Comparison of ENCODE assay signal across 35 cellular contexts in genomic region chr4:18185491-18185890, GRCh38.
"Had no signal": no experiment of that assay in that cellular context is flagged by ENCODE, and none has a peak within 500 bp of the region (broad histone marks: within the 10 kb centered on the region; RNA-seq: fewer than 3 reads in every experiment).

No MANE protein-coding gene starts in this region.

- H3K9me3 ChIP-seq: ascending aorta, breast epithelium, colonic mucosa, esophagus squamous epithelium, gastroesophageal sphincter, heart right ventricle had no signal

- H3K4me2 ChIP-seq: hepatocyte had no signal

- H3K4me1 ChIP-seq: ascending aorta, breast epithelium, colonic mucosa, esophagus squamous epithelium, gastroesophageal sphincter, heart right ventricle had no signal

- H3K36me3 ChIP-seq: ascending aorta, breast epithelium, cardiac muscle cell, colonic mucosa, esophagus squamous epithelium, gastroesophageal sphincter, heart right ventricle, WERI-Rb-1 had no signal

- H3K36me3 Mint-ChIP-seq: activated CD4-positive, alpha-beta memory T cell treated with anti-CD3 and anti-CD28 coated beads for 36 hours; activated CD8-positive, alpha-beta memory T cell treated with anti-CD3 and anti-CD28 coated beads, Interleukin-2, amount 10 ng/mL, durations not matched to agents 7 days and 5 days; activated naive CD4-positive, alpha-beta T cell treated with anti-CD3 and anti-CD28 coated beads, Interleukin-2, amount 10 ng/mL, durations not matched to agents 7 days and 5 days; activated naive CD4-positive, alpha-beta T cell treated with anti-CD3 and anti-CD28 coated beads, Interleukin-2, amount 50 U/mL, for 72 hours; activated naive CD8-positive, alpha-beta T cell treated with anti-CD3 and anti-CD28 coated beads, Interleukin-2, amount 10 ng/mL, durations not matched to agents 7 days and 5 days; brain had no signal

- H3K27ac Mint-ChIP-seq: activated B cell treated with CpG ODN at 0.5 μM for 24 hours; activated CD4-positive, alpha-beta memory T cell treated with anti-CD3 and anti-CD28 coated beads for 36 hours; activated CD4-positive, alpha-beta T cell treated with anti-CD3 and anti-CD28 coated beads, Interleukin-2, amount 10 ng/mL, durations not matched to agents 24 days and 14 days; activated CD8-positive, alpha-beta memory T cell treated with anti-CD3 and anti-CD28 coated beads, Interleukin-2, amount 10 ng/mL, durations not matched to agents 7 days and 5 days; activated CD8-positive, alpha-beta T cell treated with anti-CD3 and anti-CD28 coated beads, Interleukin-2, amount 10 ng/mL, durations not matched to agents 7 days and 5 days; activated naive CD4-positive, alpha-beta T cell treated with anti-CD3 and anti-CD28 coated beads, Interleukin-2, amount 10 ng/mL, durations not matched to agents 7 days and 5 days; activated naive CD4-positive, alpha-beta T cell treated with anti-CD3 and anti-CD28 coated beads, Interleukin-2, amount 50 U/mL, for 72 hours; activated naive CD8-positive, alpha-beta T cell treated with anti-CD3 and anti-CD28 coated beads, Interleukin-2, amount 10 ng/mL, durations not matched to agents 7 days and 5 days; activated T-helper 1 cell treated with anti-CD3 and anti-CD28 coated beads, Interleukin-12 subunit alpha, Interleukin-12 subunit beta, Interleukin-2, Interleukin-4 antibody, amounts not matched to agents 30 ng/mL and 10 ng/mL and 1 ng/mL, durations not matched to agents 14 hours and 24 hours and 36 hours; activated T-helper 2 cell treated with anti-CD3 and anti-CD28 coated beads, Interferon-gamma antibody, Interleukin-2, Interleukin-4, amounts not matched to agents 10 μg/mL and 5 μg/mL and 100 μg/mL, durations not matched to agents 14 hours and 24 hours and 36 hours; brain; T-helper 2 cell treated with Interferon-gamma antibody and Interleukin-4, amounts not matched to agents 5 μg/mL and 100 μg/mL, for 36 hours had no signal

- H3K27me3 ChIP-seq: ascending aorta, breast epithelium, cardiac muscle cell, colonic mucosa, gastroesophageal sphincter, heart right ventricle, hepatocyte had no signal

- H2AFZ ChIP-seq: hepatocyte had no signal

- DNase-seq: activated B cell treated with CpG ODN at 0.5 μM for 24 hours; activated CD4-positive, alpha-beta memory T cell treated with anti-CD3 and anti-CD28 coated beads for 36 hours; activated CD4-positive, alpha-beta T cell treated with anti-CD3 and anti-CD28 coated beads, Interleukin-2, amount 10 ng/mL, durations not matched to agents 24 days and 14 days; activated CD8-positive, alpha-beta memory T cell treated with anti-CD3 and anti-CD28 coated beads, Interleukin-2, amount 10 ng/mL, durations not matched to agents 7 days and 5 days; activated CD8-positive, alpha-beta memory T cell treated with anti-CD3 and anti-CD28 coated beads, Interleukin-2, amount 50 U/mL, for 4 hours; activated CD8-positive, alpha-beta T cell treated with anti-CD3 and anti-CD28 coated beads, Interleukin-2, amount 10 ng/mL, durations not matched to agents 7 days and 5 days; activated gamma-delta T cell; activated naive CD4-positive, alpha-beta T cell; activated naive CD4-positive, alpha-beta T cell treated with anti-CD3 and anti-CD28 coated beads, Interleukin-2, amount 10 ng/mL, durations not matched to agents 7 days and 5 days; activated naive CD8-positive, alpha-beta T cell treated with anti-CD3 and anti-CD28 coated beads, Interleukin-2, amount 10 ng/mL, durations not matched to agents 7 days and 5 days; activated T-cell treated with anti-CD3 and anti-CD28 coated beads, Interleukin-2, amount 50 U/mL, for 1 hour; activated T-cell treated with anti-CD3 and anti-CD28 coated beads, Interleukin-2, amount 50 U/mL, for 48 hours; central memory CD4-positive, alpha-beta T cell; cerebellar nuclear complex; colonic mucosa; effector CD8-positive, alpha-beta T cell; esophagus squamous epithelium; foreskin melanocyte; heart right ventricle; T1000; WERI-Rb-1 had no signal

- ATAC-seq: activated CD4-positive, CD25-positive, alpha-beta regulatory T cell treated with anti-CD3 and anti-CD28 coated beads, Interleukin-2, amount 50 U/mL, for 24 hours; activated CD8-positive, alpha-beta memory T cell treated with anti-CD3 and anti-CD28 coated beads, Interleukin-2, amount 10 ng/mL, durations not matched to agents 7 days and 5 days; activated CD8-positive, alpha-beta T cell treated with anti-CD3 and anti-CD28 coated beads, Interleukin-2, amount 10 ng/mL, durations not matched to agents 7 days and 5 days; activated naive CD4-positive, alpha-beta T cell treated with anti-CD3 and anti-CD28 coated beads, Interleukin-2, amount 50 U/mL, for 72 hours; gastroesophageal sphincter; heart right ventricle had no signal

- H3K4me3 ChIP-seq: ascending aorta, breast epithelium, cardiac muscle cell, colonic mucosa, esophagus squamous epithelium, gastroesophageal sphincter, heart right ventricle, hepatocyte had no signal

- H3K79me2 ChIP-seq: hepatocyte had no signal

- H3K27ac ChIP-seq: ascending aorta, breast epithelium, cardiac muscle cell, colonic mucosa, epithelial cell of prostate, esophagus squamous epithelium, gastroesophageal sphincter, heart right ventricle, hepatocyte, WERI-Rb-1 had no signal

- H3K4me1 Mint-ChIP-seq: activated B cell treated with CpG ODN at 0.5 μM for 24 hours; activated CD4-positive, alpha-beta T cell treated with anti-CD3 and anti-CD28 coated beads, Interleukin-2, amount 10 ng/mL, durations not matched to agents 24 days and 14 days; activated CD8-positive, alpha-beta memory T cell treated with anti-CD3 and anti-CD28 coated beads, Interleukin-2, amount 10 ng/mL, durations not matched to agents 7 days and 5 days; activated naive CD4-positive, alpha-beta T cell treated with anti-CD3 and anti-CD28 coated beads, Interleukin-2, amount 10 ng/mL, durations not matched to agents 7 days and 5 days; activated naive CD8-positive, alpha-beta T cell treated with anti-CD3 and anti-CD28 coated beads, Interleukin-2, amount 10 ng/mL, durations not matched to agents 7 days and 5 days; brain had no signal

- H3K27me3 Mint-ChIP-seq: activated B cell treated with CpG ODN at 0.5 μM for 24 hours; activated CD4-positive, alpha-beta memory T cell treated with anti-CD3 and anti-CD28 coated beads for 36 hours; activated CD4-positive, alpha-beta T cell treated with anti-CD3 and anti-CD28 coated beads, Interleukin-2, amount 10 ng/mL, durations not matched to agents 24 days and 14 days; activated naive CD4-positive, alpha-beta T cell treated with anti-CD3 and anti-CD28 coated beads, Interleukin-2, amount 10 ng/mL, durations not matched to agents 7 days and 5 days had no signal

- H3K9me3 Mint-ChIP-seq: activated B cell treated with CpG ODN at 0.5 μM for 24 hours; activated CD4-positive, alpha-beta memory T cell treated with anti-CD3 and anti-CD28 coated beads for 36 hours; activated CD4-positive, alpha-beta T cell treated with anti-CD3 and anti-CD28 coated beads, Interleukin-2, amount 10 ng/mL, durations not matched to agents 24 days and 14 days; activated naive CD4-positive, alpha-beta T cell treated with anti-CD3 and anti-CD28 coated beads, Interleukin-2, amount 10 ng/mL, durations not matched to agents 7 days and 5 days; activated naive CD4-positive, alpha-beta T cell treated with anti-CD3 and anti-CD28 coated beads, Interleukin-2, amount 50 U/mL, for 72 hours; activated naive CD8-positive, alpha-beta T cell treated with anti-CD3 and anti-CD28 coated beads, Interleukin-2, amount 10 ng/mL, durations not matched to agents 7 days and 5 days; activated T-helper 1 cell treated with anti-CD3 and anti-CD28 coated beads, Interleukin-12 subunit alpha, Interleukin-12 subunit beta, Interleukin-2, Interleukin-4 antibody, amounts not matched to agents 30 ng/mL and 10 ng/mL and 1 ng/mL, durations not matched to agents 14 hours and 24 hours and 36 hours; activated T-helper 2 cell treated with anti-CD3 and anti-CD28 coated beads, Interferon-gamma antibody, Interleukin-2, Interleukin-4, amounts not matched to agents 10 μg/mL and 5 μg/mL and 100 μg/mL, durations not matched to agents 14 hours and 24 hours and 36 hours; brain; T-helper 2 cell treated with Interferon-gamma antibody and Interleukin-4, amounts not matched to agents 5 μg/mL and 100 μg/mL, for 36 hours had no signal

- H3K4me3 Mint-ChIP-seq: activated B cell treated with CpG ODN at 0.5 μM for 24 hours; activated CD4-positive, alpha-beta memory T cell treated with anti-CD3 and anti-CD28 coated beads for 36 hours; activated CD4-positive, alpha-beta T cell treated with anti-CD3 and anti-CD28 coated beads, Interleukin-2, amount 10 ng/mL, durations not matched to agents 24 days and 14 days; activated CD8-positive, alpha-beta memory T cell treated with anti-CD3 and anti-CD28 coated beads, Interleukin-2, amount 10 ng/mL, durations not matched to agents 7 days and 5 days; activated CD8-positive, alpha-beta T cell treated with anti-CD3 and anti-CD28 coated beads, Interleukin-2, amount 10 ng/mL, durations not matched to agents 7 days and 5 days; activated naive CD4-positive, alpha-beta T cell treated with anti-CD3 and anti-CD28 coated beads, Interleukin-2, amount 10 ng/mL, durations not matched to agents 7 days and 5 days; activated naive CD8-positive, alpha-beta T cell treated with anti-CD3 and anti-CD28 coated beads, Interleukin-2, amount 10 ng/mL, durations not matched to agents 7 days and 5 days; activated T-helper 1 cell treated with anti-CD3 and anti-CD28 coated beads, Interleukin-12 subunit alpha, Interleukin-12 subunit beta, Interleukin-2, Interleukin-4 antibody, amounts not matched to agents 30 ng/mL and 10 ng/mL and 1 ng/mL, durations not matched to agents 14 hours and 24 hours and 36 hours; brain; T-helper 2 cell treated with Interferon-gamma antibody and Interleukin-4, amounts not matched to agents 5 μg/mL and 100 μg/mL, for 36 hours had no signal

- FAIRE-seq: endometrium, endothelial cell of umbilical vein had no signal
